In genomic region chr5:107232793-107233192, GRCh38 we compare ENCODE assay signal across 25 cellular contexts.
"Had no signal": no experiment of that assay in that cellular context is flagged by ENCODE, and none has a peak within 500 bp of the region (broad histone marks: within the 10 kb centered on the region; RNA-seq: fewer than 3 reads in every experiment).

No MANE protein-coding gene starts in this region.

- H3K27ac ChIP-seq: ascending aorta, body of pancreas, coronary artery, SK-N-MC, VCaP had no signal

- H3K36me3 ChIP-seq: ascending aorta had no signal

- H3K9me3 ChIP-seq: ascending aorta, body of pancreas had no signal

- DNase-seq: activated CD4-positive, alpha-beta T cell treated with anti-CD3 and anti-CD28 coated beads for 36 hours; activated CD4-positive, alpha-beta T cell treated with anti-CD3 and anti-CD28 coated beads, Interleukin-2, amount 50 U/mL, for 1 hour; activated CD8-positive, alpha-beta memory T cell treated with anti-CD3 and anti-CD28 coated beads, Interleukin-2, amount 50 U/mL, for 48 hours; activated CD8-positive, alpha-beta T cell treated with anti-CD3 and anti-CD28 coated beads, Interleukin-2, amount 10 ng/mL, durations not matched to agents 7 days and 5 days; activated naive CD4-positive, alpha-beta T cell; activated T-cell treated with anti-CD3 and anti-CD28 coated beads, Interleukin-2, amount 50 U/mL, for 1 hour; body of pancreas; central memory CD4-positive, alpha-beta T cell; NCI-H1092; NCI-H1417; NCI-H1930; NCI-H345; NCI-H510A; NCI-H748 treated with DMSO at 0.1 percent for 48 hours; RPMI8226; T-cell; T-helper 2 cell; T1000 had no signal

- H3K4me1 ChIP-seq: ascending aorta, body of pancreas had no signal

- H3K27me3 ChIP-seq: ascending aorta, body of pancreas had no signal

- H3K4me3 ChIP-seq: ascending aorta, body of pancreas, coronary artery, SK-N-MC had no signal

- FAIRE-seq: bronchial epithelial cell, TTC549 had no signal

- ATAC-seq: activated CD4-positive, alpha-beta T cell treated with anti-CD3 and anti-CD28 coated beads for 36 hours; activated CD8-positive, alpha-beta T cell treated with anti-CD3 and anti-CD28 coated beads, Interleukin-2, amount 10 ng/mL, durations not matched to agents 7 days and 5 days; body of pancreas; Right ventricle myocardium inferior; T-cell had no signal
